10 cellular contexts compared by ENCODE assay signal in the genomic region with DNA sequence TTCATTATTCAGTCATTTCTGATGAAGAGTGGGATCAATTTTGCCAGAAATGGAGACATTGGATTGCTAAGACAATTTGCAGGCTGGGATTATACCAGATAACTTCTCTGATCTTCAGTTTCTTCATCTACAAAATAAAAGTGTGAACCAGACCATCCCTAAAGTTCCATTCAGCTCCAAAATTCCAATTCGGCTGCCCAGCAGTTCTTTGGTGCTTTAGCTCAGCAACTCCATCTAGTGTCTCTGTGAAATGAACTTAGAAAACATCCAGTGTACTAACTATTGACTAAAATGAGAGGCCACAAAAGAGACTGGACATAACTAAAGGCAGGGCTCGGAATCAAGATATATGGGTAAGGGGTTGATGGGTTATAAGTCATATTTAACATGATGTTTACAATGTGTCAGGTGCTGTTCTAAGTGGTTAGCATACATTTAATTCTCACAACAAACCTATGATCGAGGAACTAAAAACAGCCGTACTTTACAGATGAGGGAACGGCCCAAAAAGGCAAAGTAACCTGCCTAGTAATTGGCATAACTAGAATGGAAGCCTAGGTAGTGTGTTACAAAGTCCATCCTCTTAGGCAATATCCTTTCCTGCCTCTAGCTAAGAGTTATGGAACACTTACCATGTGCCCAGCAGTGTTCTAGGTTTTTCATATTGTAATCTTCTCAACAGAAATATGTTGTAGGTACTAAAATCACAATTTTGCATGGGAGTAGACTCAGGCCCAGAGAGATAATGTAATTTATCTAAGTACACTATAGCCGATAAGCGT. TPM values are rescaled to one million over a fixed set of nuclear protein-coding genes. Genes with fewer than 3 reads are reported as not detected.
DNase-seq lines count a peak whose midpoint lies in the region; ATAC-seq, FAIRE-seq and TF ChIP-seq lines count a peak whose summit lies in the region.
"Had no signal": no experiment of that assay in that cellular context is flagged by ENCODE, and none has a peak within 500 bp of the region (broad histone marks: within the 10 kb centered on the region; RNA-seq: fewer than 3 reads in every experiment).

No MANE protein-coding gene starts in this region.

- RAD21 ChIA-PET in GM12878 (lab: Charles Lee; ENCODE audit: unreplicated experiment), result no interaction called here

- no peak overlapping the region for H3K4me2 ChIP-seq in GM12878 (ENCODE audit: control insufficient read depth, insufficient read depth)
- H3K4me2 ChIP-seq: BLaER1 had no signal

- TF ChIP-seq POLR2A in GM12878 (IDR thresholded peaks at IDR 0.05; ENCODE audit: low read depth, low read length), result no peak

- peaks cover 15% of the 10 kb centered on the region for H3K4me1 ChIP-seq in GM12878 (ENCODE audit: control insufficient read depth, insufficient read depth, low read length)
- peaks cover 0 to 3% (median under 1%) of the 10 kb centered on the region in 4 donors for H3K4me1 ChIP-seq in tibial artery

- H3K36me3 ChIP-seq in GM12878 (ENCODE audit: control insufficient read depth in 2 of 2, insufficient read depth in 2 of 2, low read length in 1 of 2) (no peaks in the 10 kb centered on the region), tibial artery (no peaks in the 10 kb centered on the region)
- H3K36me3 ChIP-seq: BLaER1 had no signal

- no peak for TF ChIP-seq EP300 in GM12878 (IDR thresholded peaks at IDR 0.05; ENCODE audit: borderline replicate concordance in 1 of 2, control insufficient read depth in 1 of 2, low read depth in 2 of 2, low read length in 2 of 2)

- H3K79me2 ChIP-seq in GM12878 (ENCODE audit: control insufficient read depth, insufficient read depth, low read length), result no peaks in the 10 kb centered on the region

- intact Hi-C loops in GM12878 (cut with micrococcal nuclease; ENCODE audit: unreplicated experiment) (no loop called here), tibial artery (cut with DNase I; ENCODE audit: low total_unique reads) (no loop called here)

- CTCF ChIA-PET in GM12878 (lab: Yijun Ruan, JAX), result interaction anchor here (0.6 kb wide), 1 partner anchor 565 kb away, joined by 3 read pairs; no protein-coding TSS in a partner anchor

- POLR2A ChIA-PET in GM12878 (lab: Charles Lee), result no interaction called here

- H3K9me3 ChIP-seq in GM12878 (replicated peaks; ENCODE audit: control insufficient read depth, insufficient read depth, low read length) (no peaks in the 10 kb centered on the region), tibial artery (no peaks in the 10 kb centered on the region)

- TF ChIP-seq RAD21 in GM12878 (IDR thresholded peaks at IDR 0.05; ENCODE audit: insufficient read depth, low read depth, low read length), result peak; percentile 52

- H2AFZ ChIP-seq in GM12878 (ENCODE audit: control insufficient read depth, low read depth, low read length), result no peak overlapping the region

- ATAC-seq in GM12878 (no peak), HG03108 (IDR thresholded peaks at IDR 0.05; ENCODE audit: unreplicated experiment) (no peak)

- no peaks in the 10 kb centered on the region for H3K27me3 ChIP-seq in GM12878 (replicated peaks in 1 of 2; ENCODE audit: control insufficient read depth in 2 of 2, insufficient read depth in 2 of 2, low read length in 1 of 2)
- H3K27me3 ChIP-seq in tibial artery, result no peaks in the 10 kb centered on the region
- H3K27me3 ChIP-seq: BLaER1 had no signal

- H3K9ac ChIP-seq in GM12878 (ENCODE audit: control insufficient read depth, insufficient read depth, low read length), result no peak overlapping the region
- H3K9ac ChIP-seq: BLaER1 had no signal

- H4K20me1 ChIP-seq in GM12878 (ENCODE audit: control insufficient read depth, insufficient read depth), result no peaks in the 10 kb centered on the region
- H4K20me1 ChIP-seq: BLaER1 had no signal

- H3K27ac ChIP-seq in GM12878 (ENCODE audit: control insufficient read depth, insufficient read depth) (peak overlapping the region; percentile 61; the same call in 1 of the 2 replicates), tibial artery (no peak overlapping the region)
- H3K27ac ChIP-seq: BLaER1 had no signal

- DNase-seq in DMS53 (lab: John Stamatoyannopoulos, UW) (peak; percentile 32), DMS53 treated with DMSO at 0.1 percent for 48 hours (lab: John Stamatoyannopoulos, UW; ENCODE audit: unreplicated experiment) (no peak), GM12878 (ENCODE audit: low read depth, low spot score) (no peak), iPS-NIHi11 (ENCODE audit: low spot score) (peak; percentile 24), tibial artery (no peak), DMS79 treated with DMSO at 0.1 percent for 48 hours (lab: John Stamatoyannopoulos, UW) (no peak)
- no peak for DNase-seq in activated naive CD4-positive, alpha-beta T cell (lab: John Stamatoyannopoulos, UW)
- DNase-seq: NCI-H2029 treated with DMSO at 0.1 percent for 48 hours had no signal

- H3K4me3 ChIP-seq in GM12878 (no peak overlapping the region), tibial artery (no peak overlapping the region)
- H3K4me3 ChIP-seq: BLaER1 had no signal

- in situ Hi-C loops in GM12878 (cut with MboI), result no loop called here

- TF ChIP-seq CTCF in GM12878 (IDR thresholded peaks at IDR 0.05 in 2 of 3, conservative IDR thresholded peaks at IDR 0.05 in 1 of 3; ENCODE audit: control insufficient read depth in 2 of 3, extremely low read depth in 1 of 3, insufficient read depth in 1 of 3, low read depth in 3 of 3, low read length in 3 of 3) (peak in 2 of 3 experiments; percentile 16 to 23; a peak in 2 of 6 replicates), tibial artery (IDR thresholded peaks at IDR 0.05) (peak; percentile 58 to 71)

- BruUV-seq in GM12878 (replicated peaks; lab: Mats Ljungman, UMichigan), result no TSS peak

- FAIRE-seq in GM12878 (lab: Jason Lieb, UNC), result no peak

- SMC1A ChIA-PET in GM12878 (lab: Charles Lee; ENCODE audit: uncharacterized antibody, unreplicated experiment), result interaction anchor here (0.8 to 1.8 kb wide), 4 partner anchors 10 to 43 kb away, joined by 3 to 5 read pairs (median 4); no protein-coding TSS in a partner anchor

- WGBS in GM12878 (ENCODE audit: insufficient coverage, insufficient replicate concordance, low lambda C conversion rate, missing lambda C conversion rate), result 72% methylated on average over 7 of the region's 7 CpGs

RNA-seq across cellular contexts. Expression of a gene that starts 17.0 kb away (rescaled TPM):
- 0.20 and 0.25 TPM in 2 replicates for total RNA-seq in GM12878 (2013; cell fraction: nucleolus; rRNA removed)
- total RNA-seq in GM12878 (2014; rRNA removed) (1.3 and 1.4 TPM in 2 replicates), GM12878 (2014; rRNA removed; fragmentation: Illumina TruSeq; extraction: Trizol) (0.76 and 1.1 TPM in 2 replicates), GM12878 (2021) (1.5 and 1.9 TPM in 2 replicates)
- 0.26 TPM for polyA plus RNA-seq in GM12878 (2011; ENCODE audit: low read depth)
- polyA plus RNA-seq in GM12878 (2011; rRNA removed) (0.40 and 0.41 TPM in 2 replicates), GM12878 (2014; fragmentation: Illumina TruSeq; extraction: Trizol) (1.6 and 2.1 TPM in 2 replicates), GM12878 (2014; fragmentation: Nextera tagmentation; extraction: Ambion mirVana) (under 1 TPM; 0.35 to 0.39 TPM), GM12878 (2014; rRNA removed) (0.91 and 2.2 TPM in 2 replicates), GM12878 (2016; fragmentation: Nextera tagmentation; extraction: Ambion mirVana) (1 to 10 TPM; 5.1 to 5.2 TPM)
- polyA plus RNA-seq in GM12878 (2011; cell fraction: cytosol; rRNA removed), result 0.27 and 0.43 TPM in 2 replicates
- 0.22 and 0.34 TPM in 2 replicates for polyA plus RNA-seq in GM12878 (2011; cell fraction: nucleus; rRNA removed)
- 0.35 and 1.3 TPM in 2 replicates for polyA plus RNA-seq in GM12878 (2012)
- 0.15 TPM in 2 replicates for polyA minus RNA-seq in GM12878 (2011; rRNA and poly(A)+ RNA removed)
- polyA minus RNA-seq in GM12878 (2011; cell fraction: cytosol; rRNA and poly(A)+ RNA removed), result 0.94 TPM in 1 of 2 replicates, not detected in the other
- polyA minus RNA-seq in GM12878 (2011; cell fraction: nucleus; rRNA and poly(A)+ RNA removed), result 0.24 and 0.38 TPM in 2 replicates

RNA-seq across cellular contexts. Expression of a gene that starts 17.4 kb away (rescaled TPM):
- total RNA-seq in GM12878 (2013; cell fraction: nucleolus; rRNA removed), result 34.5 and 36.4 TPM in 2 replicates
- total RNA-seq in GM12878 (2014; rRNA removed), result 3.0 and 5.3 TPM in 2 replicates
- total RNA-seq in GM12878 (2014; rRNA removed; fragmentation: Illumina TruSeq; extraction: Trizol), result 3.2 and 4.2 TPM in 2 replicates
- total RNA-seq in GM12878 (2021), result 2.9 and 3.7 TPM in 2 replicates
- 2.3 TPM for polyA plus RNA-seq in GM12878 (2011; ENCODE audit: low read depth)
- 2.6 and 3.8 TPM in 2 replicates for polyA plus RNA-seq in GM12878 (2011; rRNA removed)
- 0.90 and 1.4 TPM in 2 replicates for polyA plus RNA-seq in GM12878 (2011; cell fraction: cytosol; rRNA removed)
- 2.5 and 3.2 TPM in 2 replicates for polyA plus RNA-seq in GM12878 (2011; cell fraction: nucleus; rRNA removed)
- polyA plus RNA-seq in GM12878 (2012), result 1.2 and 1.7 TPM in 2 replicates
- 2.6 and 3.2 TPM in 2 replicates for polyA plus RNA-seq in GM12878 (2014; fragmentation: Illumina TruSeq; extraction: Trizol)
- polyA plus RNA-seq in GM12878 (2014; fragmentation: Nextera tagmentation; extraction: Ambion mirVana), result 1 to 10 TPM; 1.5 to 3.1 TPM
- polyA plus RNA-seq in GM12878 (2014; rRNA removed), result 1.3 and 1.4 TPM in 2 replicates
- 1 to 10 TPM; 2.8 to 3.7 TPM for polyA plus RNA-seq in GM12878 (2016; fragmentation: Nextera tagmentation; extraction: Ambion mirVana)
- polyA minus RNA-seq in GM12878 (2011; rRNA and poly(A)+ RNA removed), result 1.3 and 1.8 TPM in 2 replicates
- not detected in 2 replicates for polyA minus RNA-seq in GM12878 (2011; cell fraction: cytosol; rRNA and poly(A)+ RNA removed)
- polyA minus RNA-seq in GM12878 (2011; cell fraction: nucleus; rRNA and poly(A)+ RNA removed), result 5.0 and 7.6 TPM in 2 replicates

RNA-seq across cellular contexts. Expression of a gene that starts 21.2 kb away (rescaled TPM):
- 3.5 and 4.7 TPM in 2 replicates for total RNA-seq in GM12878 (2013; cell fraction: nucleolus; rRNA removed)
- total RNA-seq in GM12878 (2014; rRNA removed) (4.4 and 6.9 TPM in 2 replicates), GM12878 (2014; rRNA removed; fragmentation: Illumina TruSeq; extraction: Trizol) (2.1 and 3.0 TPM in 2 replicates), GM12878 (2021) (3.4 and 3.5 TPM in 2 replicates)
- polyA plus RNA-seq in GM12878 (2011; ENCODE audit: low read depth), result 1.2 TPM
- polyA plus RNA-seq in GM12878 (2011; rRNA removed) (7.9 and 8.9 TPM in 2 replicates), GM12878 (2014; fragmentation: Illumina TruSeq; extraction: Trizol) (2.7 TPM in 2 replicates), GM12878 (2014; fragmentation: Nextera tagmentation; extraction: Ambion mirVana) (1 to 10 TPM in 1 of 2 experiments, under 1 TPM in 1; 0.74 to 1.2 TPM), GM12878 (2014; rRNA removed) (4.7 and 5.7 TPM in 2 replicates), GM12878 (2016; fragmentation: Nextera tagmentation; extraction: Ambion mirVana) (10 to 100 TPM; 13.1 to 14.6 TPM)
- polyA plus RNA-seq in GM12878 (2011; cell fraction: cytosol; rRNA removed), result 5.9 TPM in 2 replicates
- 3.0 and 3.1 TPM in 2 replicates for polyA plus RNA-seq in GM12878 (2011; cell fraction: nucleus; rRNA removed)
- 3.6 and 4.0 TPM in 2 replicates for polyA plus RNA-seq in GM12878 (2012)
- polyA minus RNA-seq in GM12878 (2011; rRNA and poly(A)+ RNA removed), result 1.8 and 2.5 TPM in 2 replicates
- 2.0 TPM in 1 of 2 replicates, not detected in the other for polyA minus RNA-seq in GM12878 (2011; cell fraction: cytosol; rRNA and poly(A)+ RNA removed)
- 1.9 and 2.7 TPM in 2 replicates for polyA minus RNA-seq in GM12878 (2011; cell fraction: nucleus; rRNA and poly(A)+ RNA removed)

Comparison
In these comparisons a context has a peak if more than half of its experiments do, and no peak if none do; other contexts are left out.
1. DNase-seq: peak in DMS53 (single experiment) and iPS-NIHi11 (single experiment); none in DMS53 treated with DMSO at 0.1 percent for 48 hours (single experiment), GM12878 (single experiment), tibial artery (0 of 2), activated naive CD4-positive, alpha-beta T cell (0 of 4) and DMS79 treated with DMSO at 0.1 percent for 48 hours (single experiment).